ENCODE assay signal across 36 cellular contexts in the genomic region with DNA sequence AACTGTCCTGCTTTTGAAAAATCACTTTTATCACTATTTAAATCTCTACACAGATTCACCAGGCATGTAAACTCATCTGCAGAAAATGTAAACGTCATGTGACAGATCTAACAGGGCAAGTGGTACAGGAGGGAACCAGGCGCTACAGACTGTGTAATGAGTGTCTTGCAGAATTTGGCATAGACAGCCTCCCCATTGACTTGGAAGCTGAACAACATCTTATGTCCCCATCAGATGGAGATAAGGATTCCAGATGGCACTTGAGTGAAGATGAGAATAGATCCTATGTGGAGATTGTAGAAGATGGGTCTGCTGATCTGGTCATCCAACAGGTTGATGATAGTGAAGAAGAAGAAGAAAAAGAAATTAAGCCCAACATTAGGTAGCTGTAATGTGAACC.
"Had no signal": no experiment of that assay in that cellular context is flagged by ENCODE, and none has a peak within 500 bp of the region (broad histone marks: within the 10 kb centered on the region; RNA-seq: fewer than 3 reads in every experiment).

No MANE protein-coding gene starts in this region.

- H3K4me3 Mint-ChIP-seq: activated CD4-positive, alpha-beta memory T cell treated with anti-CD3 and anti-CD28 coated beads for 36 hours; activated CD4-positive, alpha-beta T cell treated with anti-CD3 and anti-CD28 coated beads for 36 hours; activated CD4-positive, alpha-beta T cell treated with anti-CD3 and anti-CD28 coated beads, Interleukin-2, amount 10 ng/mL, durations not matched to agents 24 days and 14 days; activated CD8-positive, alpha-beta memory T cell treated with anti-CD3 and anti-CD28 coated beads, Interleukin-2, amount 10 ng/mL, durations not matched to agents 7 days and 5 days; activated CD8-positive, alpha-beta T cell treated with anti-CD3 and anti-CD28 coated beads, Interleukin-2, amount 10 ng/mL, durations not matched to agents 7 days and 5 days; activated naive CD4-positive, alpha-beta T cell treated with anti-CD3 and anti-CD28 coated beads for 36 hours; activated naive CD4-positive, alpha-beta T cell treated with anti-CD3 and anti-CD28 coated beads, Interleukin-2, amount 50 U/mL, for 24 hours; activated naive CD8-positive, alpha-beta T cell treated with anti-CD3 and anti-CD28 coated beads for 36 hours; activated naive CD8-positive, alpha-beta T cell treated with anti-CD3 and anti-CD28 coated beads, Interleukin-2, amount 50 U/mL, for 24 hours; activated T-helper 1 cell treated with anti-CD3 and anti-CD28 coated beads, Interleukin-12 subunit alpha, Interleukin-12 subunit beta, Interleukin-2, Interleukin-4 antibody, amounts not matched to agents 30 ng/mL and 10 ng/mL and 1 ng/mL, durations not matched to agents 14 hours and 24 hours and 36 hours; brain; dendritic cell treated with granulocyte-macrophage colony-stimulating factor and Interleukin-4, amounts not matched to agents 40 ng/mL and 50 ng/mL, for 4 days; endodermal cell; T-helper 17 cell; T-helper 2 cell treated with Interferon-gamma antibody and Interleukin-4, amounts not matched to agents 5 μg/mL and 100 μg/mL, for 36 hours had no signal

- H3K36me3 Mint-ChIP-seq: activated CD4-positive, alpha-beta memory T cell treated with anti-CD3 and anti-CD28 coated beads for 36 hours; activated CD8-positive, alpha-beta memory T cell treated with anti-CD3 and anti-CD28 coated beads, Interleukin-2, amount 10 ng/mL, durations not matched to agents 7 days and 5 days; activated naive CD4-positive, alpha-beta T cell treated with anti-CD3 and anti-CD28 coated beads, Interleukin-2, amount 50 U/mL, for 24 hours; activated naive CD8-positive, alpha-beta T cell treated with anti-CD3 and anti-CD28 coated beads for 36 hours had no signal

- H3K4me3 ChIP-seq: adrenal gland, ascending aorta, breast epithelium, cardiac muscle cell, coronary artery, dorsolateral prefrontal cortex, gastrocnemius medialis, heart left ventricle had no signal

- H3K27me3 ChIP-seq: adrenal gland, ascending aorta, breast epithelium, cardiac muscle cell, dorsolateral prefrontal cortex, foreskin keratinocyte, gastrocnemius medialis, heart left ventricle had no signal

- H3K4me1 ChIP-seq: adrenal gland, ascending aorta, breast epithelium, foreskin keratinocyte, gastrocnemius medialis, heart left ventricle had no signal

- ATAC-seq: activated CD4-positive, alpha-beta T cell treated with anti-CD3 and anti-CD28 coated beads for 36 hours; activated CD8-positive, alpha-beta memory T cell treated with anti-CD3 and anti-CD28 coated beads, Interleukin-2, amount 10 ng/mL, durations not matched to agents 7 days and 5 days; activated CD8-positive, alpha-beta T cell treated with anti-CD3 and anti-CD28 coated beads, Interleukin-2, amount 10 ng/mL, durations not matched to agents 7 days and 5 days; activated naive CD8-positive, alpha-beta T cell treated with anti-CD3 and anti-CD28 coated beads, Interleukin-2, amount 50 U/mL, for 24 hours; esophagus mucosa; foreskin keratinocyte; gastrocnemius medialis; heart left ventricle; T-helper 17 cell had no signal

- H3K9me3 ChIP-seq: adrenal gland, ascending aorta, breast epithelium, gastrocnemius medialis, heart left ventricle had no signal

- H3K27ac Mint-ChIP-seq: activated CD4-positive, alpha-beta memory T cell treated with anti-CD3 and anti-CD28 coated beads for 36 hours; activated CD4-positive, alpha-beta T cell treated with anti-CD3 and anti-CD28 coated beads for 36 hours; activated CD4-positive, alpha-beta T cell treated with anti-CD3 and anti-CD28 coated beads, Interleukin-2, amount 10 ng/mL, durations not matched to agents 24 days and 14 days; activated CD8-positive, alpha-beta memory T cell treated with anti-CD3 and anti-CD28 coated beads, Interleukin-2, amount 10 ng/mL, durations not matched to agents 7 days and 5 days; activated CD8-positive, alpha-beta T cell treated with anti-CD3 and anti-CD28 coated beads, Interleukin-2, amount 10 ng/mL, durations not matched to agents 7 days and 5 days; activated naive CD4-positive, alpha-beta T cell treated with anti-CD3 and anti-CD28 coated beads for 36 hours; activated naive CD4-positive, alpha-beta T cell treated with anti-CD3 and anti-CD28 coated beads, Interleukin-2, amount 50 U/mL, for 24 hours; activated naive CD8-positive, alpha-beta T cell treated with anti-CD3 and anti-CD28 coated beads for 36 hours; activated naive CD8-positive, alpha-beta T cell treated with anti-CD3 and anti-CD28 coated beads, Interleukin-2, amount 50 U/mL, for 24 hours; activated T-helper 1 cell treated with anti-CD3 and anti-CD28 coated beads, Interleukin-12 subunit alpha, Interleukin-12 subunit beta, Interleukin-2, Interleukin-4 antibody, amounts not matched to agents 30 ng/mL and 10 ng/mL and 1 ng/mL, durations not matched to agents 14 hours and 24 hours and 36 hours; activated T-helper 2 cell treated with anti-CD3 and anti-CD28 coated beads, Interferon-gamma antibody, Interleukin-2, Interleukin-4, amounts not matched to agents 10 μg/mL and 5 μg/mL and 100 μg/mL, durations not matched to agents 14 hours and 24 hours and 36 hours; dendritic cell treated with granulocyte-macrophage colony-stimulating factor and Interleukin-4, amounts not matched to agents 40 ng/mL and 50 ng/mL, for 4 days; endodermal cell; T-helper 17 cell; T-helper 2 cell treated with Interferon-gamma antibody and Interleukin-4, amounts not matched to agents 5 μg/mL and 100 μg/mL, for 36 hours had no signal

- H3K27me3 Mint-ChIP-seq: activated CD4-positive, alpha-beta memory T cell treated with anti-CD3 and anti-CD28 coated beads for 36 hours; activated CD4-positive, alpha-beta T cell treated with anti-CD3 and anti-CD28 coated beads for 36 hours; activated CD4-positive, alpha-beta T cell treated with anti-CD3 and anti-CD28 coated beads, Interleukin-2, amount 10 ng/mL, durations not matched to agents 24 days and 14 days; activated CD8-positive, alpha-beta memory T cell treated with anti-CD3 and anti-CD28 coated beads, Interleukin-2, amount 10 ng/mL, durations not matched to agents 7 days and 5 days; activated naive CD8-positive, alpha-beta T cell treated with anti-CD3 and anti-CD28 coated beads, Interleukin-2, amount 50 U/mL, for 24 hours; brain; dendritic cell treated with granulocyte-macrophage colony-stimulating factor and Interleukin-4, amounts not matched to agents 40 ng/mL and 50 ng/mL, for 4 days had no signal

- H3K9me3 Mint-ChIP-seq: activated CD4-positive, alpha-beta memory T cell treated with anti-CD3 and anti-CD28 coated beads for 36 hours; activated CD4-positive, alpha-beta T cell treated with anti-CD3 and anti-CD28 coated beads, Interleukin-2, amount 10 ng/mL, durations not matched to agents 24 days and 14 days; activated naive CD4-positive, alpha-beta T cell treated with anti-CD3 and anti-CD28 coated beads for 36 hours; activated naive CD4-positive, alpha-beta T cell treated with anti-CD3 and anti-CD28 coated beads, Interleukin-2, amount 50 U/mL, for 24 hours; activated naive CD8-positive, alpha-beta T cell treated with anti-CD3 and anti-CD28 coated beads for 36 hours; activated naive CD8-positive, alpha-beta T cell treated with anti-CD3 and anti-CD28 coated beads, Interleukin-2, amount 50 U/mL, for 24 hours; activated T-helper 1 cell treated with anti-CD3 and anti-CD28 coated beads, Interleukin-12 subunit alpha, Interleukin-12 subunit beta, Interleukin-2, Interleukin-4 antibody, amounts not matched to agents 30 ng/mL and 10 ng/mL and 1 ng/mL, durations not matched to agents 14 hours and 24 hours and 36 hours; activated T-helper 2 cell treated with anti-CD3 and anti-CD28 coated beads, Interferon-gamma antibody, Interleukin-2, Interleukin-4, amounts not matched to agents 10 μg/mL and 5 μg/mL and 100 μg/mL, durations not matched to agents 14 hours and 24 hours and 36 hours; brain; dendritic cell treated with granulocyte-macrophage colony-stimulating factor and Interleukin-4, amounts not matched to agents 40 ng/mL and 50 ng/mL, for 4 days; endodermal cell; T-helper 2 cell treated with Interferon-gamma antibody and Interleukin-4, amounts not matched to agents 5 μg/mL and 100 μg/mL, for 36 hours had no signal

- DNase-seq: activated CD4-positive, alpha-beta memory T cell treated with anti-CD3 and anti-CD28 coated beads for 36 hours; activated CD4-positive, alpha-beta T cell treated with anti-CD3 and anti-CD28 coated beads for 36 hours; activated CD4-positive, alpha-beta T cell treated with anti-CD3 and anti-CD28 coated beads, Interleukin-2, amount 10 ng/mL, durations not matched to agents 24 days and 14 days; activated CD4-positive, CD25-positive, alpha-beta regulatory T cell; activated CD4-positive, CD25-positive, alpha-beta regulatory T cell treated with anti-CD3 and anti-CD28 coated beads, Interleukin-2, amount 50 U/mL, for 72 hours; activated CD8-positive, alpha-beta memory T cell treated with anti-CD3 and anti-CD28 coated beads, Interleukin-2, amount 10 ng/mL, durations not matched to agents 7 days and 5 days; activated CD8-positive, alpha-beta memory T cell treated with anti-CD3 and anti-CD28 coated beads, Interleukin-2, amount 50 U/mL, for 4 hours; activated CD8-positive, alpha-beta T cell treated with anti-CD3 and anti-CD28 coated beads, Interleukin-2, amount 10 ng/mL, durations not matched to agents 7 days and 5 days; activated effector memory CD4-positive, alpha-beta T cell treated with anti-CD3 and anti-CD28 coated beads, Interleukin-2, amount 50 U/mL, for 16 hours; activated naive CD4-positive, alpha-beta T cell treated with anti-CD3 and anti-CD28 coated beads for 36 hours; activated naive CD8-positive, alpha-beta T cell treated with anti-CD3 and anti-CD28 coated beads for 36 hours; activated naive CD8-positive, alpha-beta T cell treated with anti-CD3 and anti-CD28 coated beads, Interleukin-2, amount 50 U/mL, for 24 hours; activated T-cell treated with anti-CD3 and anti-CD28 coated beads, Interleukin-2, amount 50 U/mL, for 1 hour; activated T-cell treated with anti-CD3 and anti-CD28 coated beads, Interleukin-2, amount 50 U/mL, for 48 hours; adrenal gland; central memory CD4-positive, alpha-beta T cell; dorsolateral prefrontal cortex; effector memory CD4-positive, alpha-beta T cell; endodermal cell; foreskin keratinocyte; gastrocnemius medialis; glutamatergic neuron; heart left ventricle; T-helper 17 cell; T1000 had no signal

- H3K4me1 Mint-ChIP-seq: activated CD4-positive, alpha-beta T cell treated with anti-CD3 and anti-CD28 coated beads for 36 hours; activated CD4-positive, alpha-beta T cell treated with anti-CD3 and anti-CD28 coated beads, Interleukin-2, amount 10 ng/mL, durations not matched to agents 24 days and 14 days; activated CD8-positive, alpha-beta memory T cell treated with anti-CD3 and anti-CD28 coated beads, Interleukin-2, amount 10 ng/mL, durations not matched to agents 7 days and 5 days; activated naive CD4-positive, alpha-beta T cell treated with anti-CD3 and anti-CD28 coated beads, Interleukin-2, amount 50 U/mL, for 24 hours; activated naive CD8-positive, alpha-beta T cell treated with anti-CD3 and anti-CD28 coated beads for 36 hours; activated naive CD8-positive, alpha-beta T cell treated with anti-CD3 and anti-CD28 coated beads, Interleukin-2, amount 50 U/mL, for 24 hours; brain; endodermal cell; T-helper 17 cell had no signal

- H3K36me3 ChIP-seq: breast epithelium, cardiac muscle cell had no signal

- H3K27ac ChIP-seq: adrenal gland, ascending aorta, breast epithelium, cardiac muscle cell, coronary artery, dorsolateral prefrontal cortex, foreskin keratinocyte, gastrocnemius medialis, heart left ventricle had no signal
